Comparison of ENCODE assay signal across 15 cellular contexts in genomic region chr6:87244380-87244779, GRCh38.
"Had no signal": no experiment of that assay in that cellular context is flagged by ENCODE, and none has a peak within 500 bp of the region (broad histone marks: within the 10 kb centered on the region; RNA-seq: fewer than 3 reads in every experiment).

No MANE protein-coding gene starts in this region.

- ATAC-seq: left ventricle myocardium superior, natural killer cell had no signal

- H3K4me1 ChIP-seq: right atrium auricular region, tibial nerve, vagina had no signal

- H3K27ac ChIP-seq: neutrophil, right atrium auricular region, tibial nerve, vagina had no signal

- H3K4me3 ChIP-seq: right atrium auricular region, tibial nerve, vagina had no signal

- DNase-seq: activated CD4-positive, alpha-beta T cell treated with anti-CD3 and anti-CD28 coated beads, Interleukin-2, amount 50 U/mL, for 48 hours; activated CD4-positive, CD25-positive, alpha-beta regulatory T cell treated with anti-CD3 and anti-CD28 coated beads, Interleukin-2, amount 50 U/mL, for 72 hours; activated effector memory CD4-positive, alpha-beta T cell treated with Interleukin-2 at 50 U/mL for 16 hours; endodermal cell; foreskin fibroblast; kidney glomerular epithelial cell; left ventricle myocardium superior; natural killer cell; stimulated activated CD4-positive, alpha-beta T cell treated with anti-CD3 and anti-CD28 coated beads, Interleukin-4, amount 100 ng/mL, for 24 hours; stimulated activated naive CD4-positive, alpha-beta T cell; substantia nigra had no signal

- H3K9me3 ChIP-seq: neutrophil, right atrium auricular region, tibial nerve, vagina had no signal

- H3K27me3 ChIP-seq: neutrophil, right atrium auricular region, tibial nerve, vagina had no signal
